In genomic region chr18:38415811-38416210, GRCh38 we compare ENCODE assay signal across 10 cellular contexts.
"Had no signal": no experiment of that assay in that cellular context is flagged by ENCODE, and none has a peak within 500 bp of the region (broad histone marks: within the 10 kb centered on the region; RNA-seq: fewer than 3 reads in every experiment).

No MANE protein-coding gene starts in this region.

- H3K27ac Mint-ChIP-seq: GM23338, H9, HFFc6 had no signal

- H3K4me3 Mint-ChIP-seq: GM23338, H9, HFFc6 had no signal

- ATAC-seq: GM23338, HCT116 had no signal

- H3K9me3 Mint-ChIP-seq: GM23338, H9 had no signal

- FAIRE-seq: H1, H54 had no signal

- DNase-seq: GM23248, GOT3, H7, H9, HCEC 1CT, HFFc6 had no signal
